27 cellular contexts compared by ENCODE assay signal in genomic region chr2:240362826-240363717, GRCh38.
DNase-seq lines count a peak whose midpoint lies in the region; ATAC-seq, FAIRE-seq and TF ChIP-seq lines count a peak whose summit lies in the region.
"Had no signal": no experiment of that assay in that cellular context is flagged by ENCODE, and none has a peak within 500 bp of the region (broad histone marks: within the 10 kb centered on the region; RNA-seq: fewer than 3 reads in every experiment).

No MANE protein-coding gene starts in this region.

- peak overlapping the region; percentile 93 for H3K18ac ChIP-seq in neuronal stem cell (ENCODE audit: low read length)

- ATAC-seq in Right ventricle myocardium superior (ENCODE audit: poor library complexity), result no peak
- no peak for ATAC-seq in Right ventricle myocardium inferior
- ATAC-seq in WTC11, result no peak

- H2BK15ac ChIP-seq in neuronal stem cell (ENCODE audit: low read length), result peak overlapping the region; percentile 81

- POLR2A ChIA-PET in WTC11 (lab: Charles Lee), result no interaction called here

- H2BK12ac ChIP-seq in neuronal stem cell (ENCODE audit: low read length), result peak overlapping the region; percentile 97

- H3K36me3 Mint-ChIP-seq in CD14-positive monocyte (no peaks in the 10 kb centered on the region), WTC11 (peaks cover 11% of the 10 kb centered on the region)
- H3K36me3 Mint-ChIP-seq: CD4-positive, CD25-positive, alpha-beta regulatory T cell had no signal

- intact Hi-C loops in Right ventricle myocardium superior (cut with DNase I), result no loop called here
- intact Hi-C loops in Right ventricle myocardium inferior (cut with DNase I), result no loop called here
- intact Hi-C loops in CD14-positive monocyte (cut with micrococcal nuclease), result no loop called here
- intact Hi-C loops in kidney (cut with DNase I), result no loop called here

- peak overlapping the region; percentile 72 for H4K91ac ChIP-seq in neuronal stem cell (ENCODE audit: low read depth, low read length, poor library complexity)

- H2AFZ ChIP-seq in neuronal stem cell (ENCODE audit: low read length), result no peak overlapping the region

- H3K9me3 ChIP-seq in kidney (ENCODE audit: control insufficient read depth in 1 of 2, low read length in 2 of 2) (peaks cover 4 to 15% of the 10 kb centered on the region in 2 donors), neuronal stem cell (replicated peaks in 1 of 2; ENCODE audit: control insufficient read depth in 2 of 2, insufficient read depth in 1 of 2, low read depth in 1 of 2, low read length in 2 of 2) (peaks cover 22 to 23% of the 10 kb centered on the region in 2 donors)

- no peak overlapping the region for H3K4me3 Mint-ChIP-seq in CD14-positive monocyte
- H3K4me3 Mint-ChIP-seq in WTC11, result no peak overlapping the region
- H3K4me3 Mint-ChIP-seq: B cell; CD4-positive, CD25-positive, alpha-beta regulatory T cell; HFFc6 had no signal

- no peak overlapping the region for H3K4ac ChIP-seq in neuronal stem cell (ENCODE audit: low read length)

- no peak overlapping the region for H3K4me2 ChIP-seq in neuronal stem cell (ENCODE audit: insufficient read depth, low read length, poor library complexity, severe bottlenecking)

- H3K36me3 ChIP-seq in kidney (ENCODE audit: control insufficient read depth in 1 of 2, insufficient read depth in 2 of 2, low read length in 2 of 2) (no peaks in the 10 kb centered on the region), neuronal stem cell (replicated peaks in 1 of 2; ENCODE audit: control insufficient read depth in 2 of 2, insufficient read depth in 2 of 2, low read length in 2 of 2) (no peaks in the 10 kb centered on the region)
- H3K36me3 ChIP-seq: HAP-1, MG63 had no signal

- DNase-seq in Right ventricle myocardium superior, result peak; percentile 31
- no peak for DNase-seq in Right ventricle myocardium inferior (ENCODE audit: missing footprints)
- peak; percentile 37 for DNase-seq in CD14-positive monocyte (ENCODE audit: low spot score)
- DNase-seq in kidney, result peak; percentile 64
- DNase-seq in neuronal stem cell (ENCODE audit: low spot score), result no peak
- no peak for DNase-seq in GDM1 (lab: John Stamatoyannopoulos, UW)
- DNase-seq in WTC11 (ENCODE audit: low spot score), result no peak
- no peak for DNase-seq in iPS-NIHi11 (ENCODE audit: low spot score)
- DNase-seq: CD4-positive, CD25-positive, alpha-beta regulatory T cell; DMS153; DND-41; HFFc6; IMR-90; KG1; MG63; NCI-H1105 treated with DMSO at 0.1 percent for 48 hours; NCI-H146; NCI-H1930; NCI-H2107; NCI-H446; NCI-H524 treated with DMSO at 0.1 percent for 48 hours; NCI-H774 had no signal

- H3K9me3 Mint-ChIP-seq in CD14-positive monocyte, result peaks cover 8 to 23% (median 19%) of the 10 kb centered on the region in 7 donors
- peaks cover 26% of the 10 kb centered on the region for H3K9me3 Mint-ChIP-seq in WTC11

- H3K9ac ChIP-seq in kidney (ENCODE audit: low read length in 2 of 2) (no peak overlapping the region), neuronal stem cell (ENCODE audit: low read depth, low read length, poor library complexity) (no peak overlapping the region)

- H3K23ac ChIP-seq in neuronal stem cell (ENCODE audit: low read depth, low read length, poor library complexity), result no peak overlapping the region

- H3K27ac ChIP-seq in kidney (ENCODE audit: low read depth in 2 of 2, low read length in 2 of 2) (no peak overlapping the region), neuronal stem cell (replicated peaks; ENCODE audit: low read length) (no peak overlapping the region)
- H3K27ac ChIP-seq: 22Rv1 had no signal

- no peak for FAIRE-seq in kidney (lab: Jason Lieb, UNC)
- FAIRE-seq: GM18507, RCC 7860 had no signal

- H3K4me1 Mint-ChIP-seq in CD14-positive monocyte (no peaks in the 10 kb centered on the region), WTC11 (peaks cover 4% of the 10 kb centered on the region; the same call in 1 of the 2 replicates)
- H3K4me1 Mint-ChIP-seq: B cell; CD4-positive, CD25-positive, alpha-beta regulatory T cell had no signal

- H3K27ac Mint-ChIP-seq in CD14-positive monocyte (no peak overlapping the region), WTC11 (no peak overlapping the region)
- H3K27ac Mint-ChIP-seq: B cell; CD4-positive, CD25-positive, alpha-beta regulatory T cell; HFFc6 had no signal

- H2BK120ac ChIP-seq in neuronal stem cell (ENCODE audit: low read depth, low read length), result no peak overlapping the region

- peak overlapping the region; percentile 90 for H3K14ac ChIP-seq in neuronal stem cell (ENCODE audit: low read length)

- H4K8ac ChIP-seq in neuronal stem cell (ENCODE audit: low read depth, low read length), result no peak overlapping the region

- H3K27me3 Mint-ChIP-seq in CD14-positive monocyte (ENCODE audit: low read depth in 3 of 3) (peaks cover 0 to 3% (median 3%) of the 10 kb centered on the region in 3 donors), WTC11 (ENCODE audit: low read depth) (peaks cover 7% of the 10 kb centered on the region)
- H3K27me3 Mint-ChIP-seq: B cell; CD4-positive, CD25-positive, alpha-beta regulatory T cell had no signal

- H2AK5ac ChIP-seq in neuronal stem cell (ENCODE audit: low read depth, low read length), result peak overlapping the region; percentile 97

- H3K4me1 ChIP-seq in kidney (ENCODE audit: control insufficient read depth in 1 of 2, insufficient read depth in 1 of 2, low read depth in 1 of 2, low read length in 2 of 2) (no peaks in the 10 kb centered on the region), neuronal stem cell (ENCODE audit: control insufficient read depth in 2 of 2, insufficient read depth in 1 of 2, low read depth in 1 of 2, low read length in 2 of 2) (peaks cover 0 to 7% of the 10 kb centered on the region in 2 donors)
- H3K4me1 ChIP-seq: HAP-1 had no signal

- WGBS in neuronal stem cell (ENCODE audit: extremely low coverage in 2 of 2, insufficient read length in 2 of 2, insufficient replicate concordance in 1 of 2), 2 donors, result no CpG with 5 or more reads among the region's 28 CpGs

- no peaks in the 10 kb centered on the region for H3K79me1 ChIP-seq in neuronal stem cell (ENCODE audit: low read depth, low read length)

- CTCF ChIA-PET in WTC11 (lab: Charles Lee), result no interaction called here

- H2BK5ac ChIP-seq in neuronal stem cell (ENCODE audit: low read length), result peak overlapping the region; percentile 39

- no peak overlapping the region for H3K4me3 ChIP-seq in kidney (ENCODE audit: low read length in 2 of 2)
- H3K4me3 ChIP-seq in neuronal stem cell (ENCODE audit: low read length in 2 of 2), result no peak overlapping the region
- H3K4me3 ChIP-seq: HAP-1, MG63 had no signal

- TF ChIP-seq CTCF in CD14-positive monocyte (IDR thresholded peaks at IDR 0.05) (no peak), kidney (IDR thresholded peaks at IDR 0.05; ENCODE audit: borderline replicate concordance, extremely low read depth, insufficient read depth) (no peak), WTC11 (IDR thresholded peaks at IDR 0.05) (no peak)

- H3K27me3 ChIP-seq in neuronal stem cell (ENCODE audit: control insufficient read depth in 3 of 3, insufficient read depth in 3 of 3, low read depth in 1 of 3, low read length in 3 of 3), result no peaks in the 10 kb centered on the region
- H3K27me3 ChIP-seq: MG63 had no signal

TF ChIP-seq in WTC11, 78 proteins besides CTCF, POLR2A, EP300 and RAD21:
- TF ChIP-seq MAX (CRISPR knock-in tag; IDR thresholded peaks at IDR 0.05), result no peak
TF ChIP-seq in WTC11: peak in this region for 0.

Comparison
In these comparisons a context has a peak if more than half of its experiments do, and no peak if none do; other contexts are left out.
1. DNase-seq: peak in Right ventricle myocardium superior (single experiment), CD14-positive monocyte (single experiment) and kidney (single experiment); none in Right ventricle myocardium inferior (single experiment), neuronal stem cell (single experiment), GDM1 (single experiment), WTC11 (single experiment) and iPS-NIHi11 (single experiment).